8 cellular contexts compared by ENCODE assay signal in genomic region chr17:2024572-2025219, GRCh38. TPM values are rescaled to one million over a fixed set of nuclear protein-coding genes. Genes with fewer than 3 reads are reported as not detected.
A peak's percentile ranks its signal among the peaks of the same experiment; 100 is the strongest.
DNase-seq lines count a peak whose midpoint lies in the region; ATAC-seq and TF ChIP-seq lines count a peak whose summit lies in the region.

No MANE protein-coding gene starts in this region.

- TF ChIP-seq EP300 in sigmoid colon (IDR thresholded peaks at IDR 0.05) = no peak

- WGBS in sigmoid colon, 2 donors = 1 to 2% methylated on average over 73 of the region's 73 CpGs

- no peaks in the 10 kb centered on the region for H3K36me3 ChIP-seq in RWPE2 (ENCODE audit: low read depth)
- no peaks in the 10 kb centered on the region for H3K36me3 ChIP-seq in sigmoid colon

- no peak for TF ChIP-seq POLR2A in sigmoid colon (IDR thresholded peaks at IDR 0.05)

- no peak overlapping the region for H3K27ac ChIP-seq in RWPE2 (ENCODE audit: poor library complexity, severe bottlenecking)
- H3K27ac ChIP-seq in sigmoid colon = no peak overlapping the region
- H3K27ac ChIP-seq in substantia nigra (ENCODE audit: low read depth, low read length, poor library complexity, severe bottlenecking) = no peak overlapping the region

- H3K4me1 ChIP-seq in RWPE2 (ENCODE audit: insufficient read depth, poor library complexity, severe bottlenecking) (no peaks in the 10 kb centered on the region), sigmoid colon (peaks cover 0 to 35% (median 34%) of the 10 kb centered on the region in 4 donors)

- intact Hi-C loops in sigmoid colon (cut with DNase I) = loop anchor here (2.0 kb wide), 1 partner anchor 26 kb away; no protein-coding TSS in a partner anchor

- no peak for ATAC-seq in RWPE2 (ENCODE audit: low read depth)
- ATAC-seq in GM21423 (IDR thresholded peaks at IDR 0.05; ENCODE audit: unreplicated experiment) = no peak

- TF ChIP-seq CTCF in GM12875 (IDR thresholded peaks at IDR 0.05; ENCODE audit: borderline replicate concordance, insufficient read depth, low read depth, low read length) (no peak), RWPE2 (IDR thresholded peaks at IDR 0.05; ENCODE audit: poor library complexity, severe bottlenecking) (no peak), foreskin fibroblast (IDR thresholded peaks at IDR 0.05; ENCODE audit: low read depth, low read length) (no peak), sigmoid colon (IDR thresholded peaks at IDR 0.05) (no peak)

- H3K4me3 ChIP-seq in GM12875 (ENCODE audit: low read depth, low read length) (peak overlapping the region; percentile 43), RWPE2 (ENCODE audit: severe bottlenecking) (peak overlapping the region; percentile 34), foreskin fibroblast (ENCODE audit: low read depth in 1 of 2, low read length in 2 of 2) (peak overlapping the region; percentile 46 to 53), sigmoid colon (peak overlapping the region; percentile 21 to 55 (median 48))

- no peak for DNase-seq in RWPE2 (ENCODE audit: low spot score)
- no peak for DNase-seq in foreskin fibroblast
- DNase-seq in sigmoid colon = no peak
- DNase-seq in NCI-H2227 (lab: John Stamatoyannopoulos, UW; ENCODE audit: unreplicated experiment) = no peak
- no peak for DNase-seq in substantia nigra (lab: John Stamatoyannopoulos, UW)
- DNase-seq in NCI-H345 (lab: John Stamatoyannopoulos, UW) = no peak

- H3K27me3 ChIP-seq in RWPE2 (ENCODE audit: insufficient read depth, poor library complexity, severe bottlenecking) (peaks cover 30% of the 10 kb centered on the region), sigmoid colon (peaks cover 20 to 73% (median 34%) of the 10 kb centered on the region in 3 donors)

- no peaks in the 10 kb centered on the region for H3K9me3 ChIP-seq in RWPE2 (ENCODE audit: severe bottlenecking)
- no peaks in the 10 kb centered on the region for H3K9me3 ChIP-seq in sigmoid colon

RNA-seq across cellular contexts. Expression of gene RTN4RL1, which starts 0.4 kb away (rescaled TPM):
- under 1 TPM; 0.16 to 0.71 (median 0.48) TPM for total RNA-seq in sigmoid colon
- under 1 TPM in 2 of 3 donors, not detected in 1; under 0.01 to 0.69 TPM for polyA plus RNA-seq in sigmoid colon

RNA-seq across cellular contexts. Expression of gene DPH1, which starts 5.3 kb away (rescaled TPM):
- 10 to 100 TPM; 27.6 to 60.1 (median 38.8) TPM for total RNA-seq in sigmoid colon
- polyA plus RNA-seq in sigmoid colon = 10 to 100 TPM in 2 of 3 donors, 1 to 10 TPM in 1; 7.2 to 26.6 (median 12.0) TPM

RNA-seq across cellular contexts. Expression of gene OVCA2, which starts 17.1 kb away (rescaled TPM):
- 10 to 100 TPM; 26.3 to 43.0 (median 32.9) TPM for total RNA-seq in sigmoid colon
- 10 to 100 TPM; 61.3 to 66.8 (median 63.3) TPM for polyA plus RNA-seq in sigmoid colon

RNA-seq across cellular contexts. Expression of gene HIC1, which starts 30.2 kb away (rescaled TPM):
- 10 to 100 TPM; 10.4 to 44.9 (median 24.8) TPM for total RNA-seq in sigmoid colon
- polyA plus RNA-seq in sigmoid colon = 1 to 10 TPM; 1.6 to 5.4 (median 5.1) TPM
